Comparison of ENCODE assay signal across 8 cellular contexts in genomic region chr15:52528465-52529288, GRCh38. TPM values are rescaled to one million over a fixed set of nuclear protein-coding genes. Genes with fewer than 3 reads are reported as not detected.
DNase-seq lines count a peak whose midpoint lies in the region; ATAC-seq and TF ChIP-seq lines count a peak whose summit lies in the region.

Gene MYO5A, minus strand, starts transcription at chr15:52528880. Its CDS starts 74 bp downstream, at chr15:52528806.

- TF ChIP-seq POLR2A in heart left ventricle (IDR thresholded peaks at IDR 0.05), result no peak

- no peaks in the 10 kb centered on the region for H3K9me3 ChIP-seq in KOPT-K1 (ENCODE audit: insufficient read depth, low read length, poor library complexity, severe bottlenecking)
- no peaks in the 10 kb centered on the region for H3K9me3 ChIP-seq in heart left ventricle
- no peaks in the 10 kb centered on the region for H3K9me3 ChIP-seq in upper lobe of right lung

- H3K36me3 Mint-ChIP-seq in progenitor cell of endocrine pancreas (ENCODE audit: insufficient read depth), result no peaks in the 10 kb centered on the region

- ATAC-seq in GM21786 (IDR thresholded peaks at IDR 0.05; ENCODE audit: unreplicated experiment), result peak; percentile 78
- peak; percentile 74 to 94 (median 92) for ATAC-seq in heart left ventricle
- ATAC-seq in upper lobe of right lung, result peak; percentile 94

- H3K27me3 ChIP-seq in heart left ventricle (peaks cover 0 to 6% (median 0%) of the 10 kb centered on the region in 9 donors), upper lobe of right lung (peaks cover 6% of the 10 kb centered on the region)

- H3K4me3 Mint-ChIP-seq in progenitor cell of endocrine pancreas (ENCODE audit: low read depth), result peak within 1 kb of the TSS; percentile 92

- H3K4me3 ChIP-seq in heart left ventricle, result peak within 1 kb of the TSS; percentile 70 to 95 (median 80)
- peak within 1 kb of the TSS; percentile 68 for H3K4me3 ChIP-seq in upper lobe of right lung

- TF ChIP-seq CTCF in heart left ventricle (IDR thresholded peaks at IDR 0.05) (peak in 6 of 12 donors; percentile 5 to 44 (median 32)), progenitor cell of endocrine pancreas (IDR thresholded peaks at IDR 0.05; ENCODE audit: unreplicated experiment) (peak; percentile 7), upper lobe of right lung (IDR thresholded peaks at IDR 0.05) (no peak)

- peak within 1 kb of the TSS; percentile 93 for H3K27ac Mint-ChIP-seq in progenitor cell of endocrine pancreas

- no peaks in the 10 kb centered on the region for H3K36me3 ChIP-seq in KOPT-K1 (ENCODE audit: insufficient read depth, low read length)
- H3K36me3 ChIP-seq in heart left ventricle, result no peaks in the 10 kb centered on the region
- no peaks in the 10 kb centered on the region for H3K36me3 ChIP-seq in upper lobe of right lung

- peaks cover 53% of the 10 kb centered on the region for H3K27me3 Mint-ChIP-seq in progenitor cell of endocrine pancreas

- no peaks in the 10 kb centered on the region for H3K9me3 Mint-ChIP-seq in progenitor cell of endocrine pancreas (ENCODE audit: low read depth)

- peaks cover 11% of the 10 kb centered on the region for H3K4me1 Mint-ChIP-seq in progenitor cell of endocrine pancreas (ENCODE audit: low read depth)

- intact Hi-C loops in heart left ventricle (cut with DNase I), result loop anchor here in 3 of 10 donors (5.0 to 10.0 kb wide), 5 partner anchors 39 to 504 kb away; partner anchors contain the start of gene ARPP19 (in 1 of the 3)
- intact Hi-C loops in upper lobe of right lung (cut with DNase I), result no loop called here

- peaks cover 0 to 39% (median 15%) of the 10 kb centered on the region in 12 donors for H3K4me1 ChIP-seq in heart left ventricle
- H3K4me1 ChIP-seq in upper lobe of right lung, result peaks cover 16% of the 10 kb centered on the region

- H3K27ac ChIP-seq in KOPT-K1 (ENCODE audit: low read depth, low read length, poor library complexity, severe bottlenecking) (peak within 1 kb of the TSS; percentile 65), heart left ventricle (peak within 1 kb of the TSS; percentile 29 to 93 (median 80)), upper lobe of right lung (peak within 1 kb of the TSS; percentile 82)

- 0 to 2% (median 1%) methylated on average over 12 to 103 of the region's 103 CpGs for WGBS in heart left ventricle, 4 donors

- DNase-seq in GM04504 (ENCODE audit: low read depth) (peak; percentile 52), SW480 (ENCODE audit: low spot score) (peak; percentile 68), heart left ventricle (peak; percentile 72 to 87 (median 78)), progenitor cell of endocrine pancreas (ENCODE audit: low spot score, unreplicated experiment) (peak; percentile 65), upper lobe of right lung (peak; percentile 88)
- DNase-seq in activated naive CD8-positive, alpha-beta T cell treated with anti-CD3 and anti-CD28 coated beads, Interleukin-2, amount 50 U/mL, for 16 hours (ENCODE audit: low read depth, low spot score), result peak; percentile 42

RNA-seq across cellular contexts. Expression of gene MYO5A, which starts in this region (rescaled TPM):
- total RNA-seq in heart left ventricle (10 to 100 TPM in 3 of 9 donors, 1 to 10 TPM in 6; 4.7 to 29.6 (median 6.9) TPM), progenitor cell of endocrine pancreas (24.9 and 31.0 TPM in 2 replicates), upper lobe of right lung (26.0 TPM)
- 10 to 100 TPM in 1 of 2 donors, 1 to 10 TPM in 1; 3.2 to 11.1 TPM for polyA plus RNA-seq in heart left ventricle

Comparison
In these comparisons a context has a peak if more than half of its experiments do, and no peak if none do; other contexts are left out.
1. Peak in every context shown above with its lines: DNase-seq, ATAC-seq, H3K4me3 ChIP-seq and H3K27ac ChIP-seq.